In the genomic region with DNA sequence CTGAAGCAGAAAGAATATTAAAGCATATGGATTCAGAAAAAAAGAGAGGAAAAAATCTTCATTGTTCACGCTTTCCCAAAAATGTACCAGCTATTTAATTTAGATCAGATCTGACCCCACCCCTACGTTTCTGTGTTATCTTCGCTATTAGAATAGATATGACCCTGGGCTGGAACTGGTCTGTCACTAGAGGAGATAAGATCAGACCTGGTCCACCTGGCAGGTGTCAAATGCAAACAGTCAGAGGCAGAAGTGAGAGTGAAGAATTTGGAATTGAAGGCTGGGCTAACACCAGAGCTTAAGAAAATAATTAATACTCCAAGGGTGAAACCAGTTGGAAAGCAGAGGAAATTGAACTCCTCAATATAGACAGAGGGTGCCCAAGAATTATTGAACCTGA, we compare ENCODE assay signal across 19 cellular contexts. TPM values are rescaled to one million over a fixed set of nuclear protein-coding genes. Genes with fewer than 3 reads are reported as not detected.
DNase-seq lines count a peak whose midpoint lies in the region; ATAC-seq and TF ChIP-seq lines count a peak whose summit lies in the region.
"Had no signal": no experiment of that assay in that cellular context is flagged by ENCODE, and none has a peak within 500 bp of the region (broad histone marks: within the 10 kb centered on the region; RNA-seq: fewer than 3 reads in every experiment).

No MANE protein-coding gene starts in this region.

- no peaks in the 10 kb centered on the region for H3K27me3 ChIP-seq in dorsolateral prefrontal cortex
- H3K27me3 ChIP-seq in sigmoid colon = no peaks in the 10 kb centered on the region
- H3K27me3 ChIP-seq: BE2C, MG63 had no signal

- H3K9me3 ChIP-seq in sigmoid colon = no peaks in the 10 kb centered on the region
- H3K9me3 ChIP-seq: BE2C, Caco-2, MG63 had no signal

- no peaks in the 10 kb centered on the region for H3K36me3 ChIP-seq in sigmoid colon
- H3K36me3 ChIP-seq: BE2C, MG63 had no signal

- no peak for TF ChIP-seq POLR2A in sigmoid colon (IDR thresholded peaks at IDR 0.05)

- no peak for ATAC-seq in esophagus mucosa

- peaks cover 0 to 4% (median 0%) of the 10 kb centered on the region in 4 donors for H3K4me1 ChIP-seq in sigmoid colon

- peak overlapping the region in 31 of 59 donors; percentile 4 to 89 (median 71) for H3K27ac ChIP-seq in dorsolateral prefrontal cortex
- peak overlapping the region; percentile 66 for H3K27ac ChIP-seq in substantia nigra (ENCODE audit: low read depth, low read length, poor library complexity, severe bottlenecking)
- H3K27ac ChIP-seq in sigmoid colon = no peak overlapping the region

- WGBS in sigmoid colon, 2 donors = 74 to 90% methylated on average over 3 of the region's 3 CpGs

- intact Hi-C loops in dorsolateral prefrontal cortex (cut with DNase I) (no loop called here), sigmoid colon (cut with DNase I) (no loop called here)

- DNase-seq in HT-29 (ENCODE audit: low spot score) (peak; percentile 83), NCI-H526 treated with DMSO at 0.1 percent for 48 hours (lab: John Stamatoyannopoulos, UW) (peak; percentile 67), dorsolateral prefrontal cortex (no peak), substantia nigra (lab: John Stamatoyannopoulos, UW) (no peak), sigmoid colon (no peak), GM19240 (ENCODE audit: insufficient read length, low spot score) (no peak)
- DNase-seq: BE2C; CD4-positive, alpha-beta T cell; DND-41; MG63; NCI-H187 treated with DMSO at 0.1 percent for 48 hours; NCI-H2107; NCI-H2227 treated with DMSO at 0.1 percent for 48 hours; NCI-H510A; OCI-M1; Right ventricle myocardium superior; T-helper 1 cell had no signal

- TF ChIP-seq EP300 in sigmoid colon (IDR thresholded peaks at IDR 0.05) = no peak

- TF ChIP-seq CTCF in dorsolateral prefrontal cortex (IDR thresholded peaks at IDR 0.05 in 54 of 56, conservative IDR thresholded peaks at IDR 0.05 in 2 of 56; ENCODE audit: low read depth in 1 of 56, partially characterized antibody in 56 of 56) (no peak), sigmoid colon (IDR thresholded peaks at IDR 0.05) (no peak)

- H3K4me3 ChIP-seq in dorsolateral prefrontal cortex (no peak overlapping the region), sigmoid colon (no peak overlapping the region)
- H3K4me3 ChIP-seq: MG63 had no signal

RNA-seq across cellular contexts. Expression of a gene that starts 30.0 kb away (rescaled TPM):
- total RNA-seq in HT-29 (2014; rRNA removed; shearing (Covaris generic)) = 34.2 and 35.7 TPM in 2 replicates
- total RNA-seq in dorsolateral prefrontal cortex (100 to 1,000 TPM in 119 of 120 experiments, 10 to 100 TPM in 1; 96.2 to 275 (median 181) TPM), sigmoid colon (100 to 1,000 TPM in 1 of 4 donors, 10 to 100 TPM in 3; 84.7 to 110 (median 95.1) TPM), esophagus mucosa (28.1 TPM)
- 10 to 100 TPM; 11.8 to 16.2 (median 14.8) TPM for polyA plus RNA-seq in sigmoid colon

Comparison
In these comparisons a context has a peak if more than half of its experiments do, and no peak if none do; other contexts are left out.
1. DNase-seq: peak in HT-29 (single experiment) and NCI-H526 treated with DMSO at 0.1 percent for 48 hours (single experiment); none in dorsolateral prefrontal cortex (0 of 10), substantia nigra (0 of 49), sigmoid colon (single experiment) and GM19240 (single experiment).
2. H3K27ac ChIP-seq: peak in dorsolateral prefrontal cortex (31 of 59) and substantia nigra (single experiment); none in sigmoid colon (0 of 4).